ENCODE assay signal across 8 cellular contexts in the genomic region with DNA sequence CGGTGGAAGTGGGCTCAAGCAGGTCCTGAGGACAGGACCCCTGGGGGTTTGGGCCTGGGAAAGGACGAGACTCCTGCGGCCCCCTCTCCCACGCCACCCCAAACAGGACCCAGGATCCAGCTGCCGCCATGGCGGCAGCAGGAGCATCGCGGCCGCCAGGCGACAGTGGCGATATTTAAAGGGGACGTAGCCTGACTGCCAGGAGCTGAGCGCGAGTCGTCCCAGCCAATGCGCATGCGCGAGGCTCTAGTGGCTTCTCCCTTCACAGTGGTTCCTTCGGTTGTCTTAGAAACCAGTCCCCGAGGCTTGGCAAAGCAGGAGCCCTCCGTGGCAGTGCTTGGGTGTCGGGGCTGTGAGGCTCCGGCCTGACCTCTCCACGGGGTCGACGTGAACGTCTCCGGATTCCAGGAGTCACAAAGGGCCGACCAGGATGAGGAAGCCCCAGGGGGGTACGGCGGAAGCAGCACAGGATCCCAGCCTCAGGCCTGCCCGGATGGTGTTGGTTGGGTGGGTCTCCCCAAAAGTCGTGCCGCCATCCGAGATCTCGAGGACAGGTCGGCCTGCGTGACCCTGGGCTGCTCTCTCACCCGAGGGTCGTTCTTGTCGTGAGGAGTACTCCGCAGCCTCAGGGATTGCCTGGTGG.
DNase-seq lines count a peak whose midpoint lies in the region; ATAC-seq and TF ChIP-seq lines count a peak whose summit lies in the region.
"Not testable (repeated sequence)": the region's sequence is repeated elsewhere in the genome, so short reads cannot be mapped to it uniquely, and the experiment has no call there.

No MANE protein-coding gene starts in this region.

- not testable (repeated sequence) for H3K27me3 Mint-ChIP-seq in activated naive CD8-positive, alpha-beta T cell treated with anti-CD3 and anti-CD28 coated beads, Interleukin-2, amount 50 U/mL, for 24 hours

- not testable (repeated sequence) for H3K4me3 ChIP-seq in lower lobe of right lung; aorta (ENCODE audit: low read length in 2 of 2)

- TF ChIP-seq CTCF in lower lobe of right lung (IDR thresholded peaks at IDR 0.05): not testable (repeated sequence)

- intact Hi-C loops in lower lobe of right lung (cut with DNase I); aorta (cut with DNase I): not testable (repeated sequence)

- no CpG with 5 or more reads among the region's 42 CpGs for WGBS in aorta, 2 donors

- not testable (repeated sequence) for H3K4me1 Mint-ChIP-seq in activated naive CD8-positive, alpha-beta T cell treated with anti-CD3 and anti-CD28 coated beads, Interleukin-2, amount 50 U/mL, for 24 hours

- H3K9me3 ChIP-seq in lower lobe of right lung; aorta (ENCODE audit: control insufficient read depth, low read length): not testable (repeated sequence)

- H3K27me3 ChIP-seq in lower lobe of right lung (ENCODE audit: low read depth); aorta (ENCODE audit: control insufficient read depth in 1 of 2, insufficient read depth in 2 of 2, low read length in 1 of 2): not testable (repeated sequence)

- H3K27ac ChIP-seq in lower lobe of right lung; aorta (ENCODE audit: low read depth in 1 of 2, low read length in 2 of 2): not testable (repeated sequence)

- not testable (repeated sequence) for H3K4me1 ChIP-seq in lower lobe of right lung; aorta (ENCODE audit: control insufficient read depth in 1 of 2, insufficient read depth in 2 of 2, low read length in 2 of 2)

- H3K36me3 ChIP-seq in lower lobe of right lung; aorta (ENCODE audit: control insufficient read depth in 1 of 2, insufficient read depth in 2 of 2, low read length in 1 of 2): not testable (repeated sequence)

- ATAC-seq in GM18868 (IDR thresholded peaks at IDR 0.05; ENCODE audit: unreplicated experiment) (peak; percentile 91), GM21367 (IDR thresholded peaks at IDR 0.05; ENCODE audit: unreplicated experiment) (peak; percentile 82), HG02623 (IDR thresholded peaks at IDR 0.05; ENCODE audit: unreplicated experiment) (peak; percentile 79), HG03103 (IDR thresholded peaks at IDR 0.05; ENCODE audit: low read depth, unreplicated experiment) (peak; percentile 77), HG03571 (IDR thresholded peaks at IDR 0.05; ENCODE audit: unreplicated experiment) (peak; percentile 81), lower lobe of right lung (peak; percentile 88 to 97), aorta (ENCODE audit: low FRiP score) (peak; percentile 95)
- ATAC-seq in activated naive CD8-positive, alpha-beta T cell treated with anti-CD3 and anti-CD28 coated beads, Interleukin-2, amount 50 U/mL, for 24 hours: peak; percentile 81

- H3K27ac Mint-ChIP-seq in activated naive CD8-positive, alpha-beta T cell treated with anti-CD3 and anti-CD28 coated beads, Interleukin-2, amount 50 U/mL, for 24 hours: not testable (repeated sequence)

- not testable (repeated sequence) for H3K9me3 Mint-ChIP-seq in activated naive CD8-positive, alpha-beta T cell treated with anti-CD3 and anti-CD28 coated beads, Interleukin-2, amount 50 U/mL, for 24 hours

- not testable (repeated sequence) for H3K4me3 Mint-ChIP-seq in activated naive CD8-positive, alpha-beta T cell treated with anti-CD3 and anti-CD28 coated beads, Interleukin-2, amount 50 U/mL, for 24 hours

- H3K36me3 Mint-ChIP-seq in activated naive CD8-positive, alpha-beta T cell treated with anti-CD3 and anti-CD28 coated beads, Interleukin-2, amount 50 U/mL, for 24 hours (ENCODE audit: low read depth): not testable (repeated sequence)

- DNase-seq in activated naive CD8-positive, alpha-beta T cell treated with anti-CD3 and anti-CD28 coated beads, Interleukin-2, amount 50 U/mL, for 24 hours; lower lobe of right lung; aorta: not testable (repeated sequence)
